30 cellular contexts compared by ENCODE assay signal in genomic region chr1:150073516-150073915, GRCh38.
"Had no signal": no experiment of that assay in that cellular context is flagged by ENCODE, and none has a peak within 500 bp of the region (broad histone marks: within the 10 kb centered on the region; RNA-seq: fewer than 3 reads in every experiment).

No MANE protein-coding gene starts in this region.

- H3K9me3 ChIP-seq: ascending aorta, breast epithelium had no signal

- DNase-seq: activated CD4-positive, alpha-beta T cell treated with anti-CD3 and anti-CD28 coated beads for 36 hours; activated CD4-positive, alpha-beta T cell treated with anti-CD3 and anti-CD28 coated beads, Interleukin-2, amount 50 U/mL, for 1 hour; activated CD4-positive, alpha-beta T cell treated with anti-CD3 and anti-CD28 coated beads, Interleukin-2, amount 50 U/mL, for 48 hours; activated CD4-positive, CD25-positive, alpha-beta regulatory T cell; activated CD4-positive, CD25-positive, alpha-beta regulatory T cell treated with anti-CD3 and anti-CD28 coated beads, Interleukin-2, amount 50 U/mL, for 72 hours; activated CD8-positive, alpha-beta memory T cell treated with anti-CD3 and anti-CD28 coated beads, Interleukin-2, amount 50 U/mL, for 48 hours; activated effector memory CD4-positive, alpha-beta T cell treated with Interleukin-2 at 50 U/mL for 16 hours; activated gamma-delta T cell treated with Interleukin-2 at 50 U/mL for 16 hours; activated naive CD4-positive, alpha-beta T cell treated with Interleukin-2 at 50 U/mL for 16 hours; activated naive CD8-positive, alpha-beta T cell treated with anti-CD3 and anti-CD28 coated beads, Interleukin-2, amount 10 ng/mL, durations not matched to agents 7 days and 5 days; activated T-cell treated with anti-CD3 and anti-CD28 coated beads for 4 hours; activated T-cell treated with anti-CD3 and anti-CD28 coated beads, Interleukin-2, amount 50 U/mL, for 24 hours; activated T-cell treated with anti-CD3 and anti-CD28 coated beads, Interleukin-2, amount 50 U/mL, for 72 hours; dorsolateral prefrontal cortex; effector memory CD4-positive, alpha-beta T cell; endodermal cell; head of caudate nucleus; T-cell; T1000; WERI-Rb-1 had no signal

- H3K27ac ChIP-seq: ascending aorta, breast epithelium, cardiac muscle cell, WERI-Rb-1 had no signal

- H3K27me3 ChIP-seq: ascending aorta, breast epithelium, cardiac muscle cell, dorsolateral prefrontal cortex had no signal

- H3K36me3 ChIP-seq: breast epithelium had no signal

- H3K4me3 Mint-ChIP-seq: activated CD4-positive, alpha-beta T cell treated with anti-CD3 and anti-CD28 coated beads for 36 hours; activated naive CD8-positive, alpha-beta T cell treated with anti-CD3 and anti-CD28 coated beads, Interleukin-2, amount 10 ng/mL, durations not matched to agents 7 days and 5 days; activated T-cell treated with anti-CD3 and anti-CD28 coated beads, Interleukin-2, amount 50 U/mL, for 24 hours; activated T-cell treated with anti-CD3 and anti-CD28 coated beads, Interleukin-2, amount 50 U/mL, for 72 hours; central memory CD8-positive, alpha-beta T cell; dendritic cell treated with granulocyte-macrophage colony-stimulating factor and Interleukin-4, amounts not matched to agents 40 ng/mL and 50 ng/mL, for 4 days; endodermal cell; T-cell; T-helper 1 cell treated with Interleukin-12 subunit alpha and Interleukin-12 subunit beta and Interleukin-4 antibody, amounts not matched to agents 30 μg/mL and 1 μg/mL, for 36 hours; T-helper 2 cell treated with Interferon-gamma antibody and Interleukin-4, amounts not matched to agents 5 μg/mL and 100 μg/mL, for 36 hours had no signal

- H3K4me3 ChIP-seq: ascending aorta, breast epithelium, cardiac muscle cell, coronary artery, dorsolateral prefrontal cortex had no signal

- H3K27ac Mint-ChIP-seq: activated CD4-positive, alpha-beta T cell treated with anti-CD3 and anti-CD28 coated beads for 36 hours; activated naive CD4-positive, alpha-beta T cell treated with anti-CD3 and anti-CD28 coated beads, Interleukin-2, amount 50 U/mL, for 72 hours; activated naive CD8-positive, alpha-beta T cell treated with anti-CD3 and anti-CD28 coated beads, Interleukin-2, amount 10 ng/mL, durations not matched to agents 7 days and 5 days; activated T-cell treated with anti-CD3 and anti-CD28 coated beads, Interleukin-2, amount 50 U/mL, for 24 hours; dendritic cell treated with granulocyte-macrophage colony-stimulating factor and Interleukin-4, amounts not matched to agents 40 ng/mL and 50 ng/mL, for 4 days; endodermal cell; T-cell; T-helper 1 cell treated with Interleukin-12 subunit alpha and Interleukin-12 subunit beta and Interleukin-4 antibody, amounts not matched to agents 30 μg/mL and 1 μg/mL, for 36 hours; T-helper 2 cell treated with Interferon-gamma antibody and Interleukin-4, amounts not matched to agents 5 μg/mL and 100 μg/mL, for 36 hours had no signal

- H3K27me3 Mint-ChIP-seq: activated CD4-positive, alpha-beta T cell treated with anti-CD3 and anti-CD28 coated beads for 36 hours; activated naive CD8-positive, alpha-beta T cell treated with anti-CD3 and anti-CD28 coated beads, Interleukin-2, amount 10 ng/mL, durations not matched to agents 7 days and 5 days; activated T-cell treated with anti-CD3 and anti-CD28 coated beads, Interleukin-2, amount 50 U/mL, for 24 hours; brain; central memory CD8-positive, alpha-beta T cell; dendritic cell treated with granulocyte-macrophage colony-stimulating factor and Interleukin-4, amounts not matched to agents 40 ng/mL and 50 ng/mL, for 4 days; T-cell had no signal

- H3K9me3 Mint-ChIP-seq: activated naive CD4-positive, alpha-beta T cell treated with anti-CD3 and anti-CD28 coated beads, Interleukin-2, amount 50 U/mL, for 72 hours; activated naive CD8-positive, alpha-beta T cell treated with anti-CD3 and anti-CD28 coated beads, Interleukin-2, amount 10 ng/mL, durations not matched to agents 7 days and 5 days; activated T-cell treated with anti-CD3 and anti-CD28 coated beads, Interleukin-2, amount 50 U/mL, for 24 hours; activated T-cell treated with anti-CD3 and anti-CD28 coated beads, Interleukin-2, amount 50 U/mL, for 72 hours; brain; central memory CD8-positive, alpha-beta T cell; dendritic cell treated with granulocyte-macrophage colony-stimulating factor and Interleukin-4, amounts not matched to agents 40 ng/mL and 50 ng/mL, for 4 days; endodermal cell; T-cell; T-helper 1 cell treated with Interleukin-12 subunit alpha and Interleukin-12 subunit beta and Interleukin-4 antibody, amounts not matched to agents 30 μg/mL and 1 μg/mL, for 36 hours; T-helper 2 cell treated with Interferon-gamma antibody and Interleukin-4, amounts not matched to agents 5 μg/mL and 100 μg/mL, for 36 hours had no signal
